ENCODE assay signal across 10 cellular contexts in genomic region chr1:8133657-8134430, GRCh38.
DNase-seq lines count a peak whose midpoint lies in the region; ATAC-seq and TF ChIP-seq lines count a peak whose summit lies in the region.
"Had no signal": no experiment of that assay in that cellular context is flagged by ENCODE, and none has a peak within 500 bp of the region (broad histone marks: within the 10 kb centered on the region; RNA-seq: fewer than 3 reads in every experiment).

No MANE protein-coding gene starts in this region.

- H3K27ac ChIP-seq in ascending aorta (peak overlapping the region; percentile 81 to 95), right atrium auricular region (peak overlapping the region; percentile 49 to 75)
- no peak overlapping the region for H3K27ac ChIP-seq in CD4-positive, alpha-beta memory T cell (ENCODE audit: low read depth, low read length)

- peaks cover 0 to 5% (median 0%) of the 10 kb centered on the region in 4 donors for H3K4me1 Mint-ChIP-seq in CD4-positive, alpha-beta memory T cell

- H3K36me3 Mint-ChIP-seq in CD4-positive, alpha-beta memory T cell: no peaks in the 10 kb centered on the region

- CTCF ChIA-PET in CD4-positive, alpha-beta memory T cell (lab: Charles Lee; ENCODE audit: partially characterized antibody): interaction anchor here (1.1 to 1.2 kb wide), 2 partner anchors 13 to 183 kb away, joined by 3 read pairs; no protein-coding TSS in a partner anchor

- H3K27me3 ChIP-seq in ascending aorta: no peaks in the 10 kb centered on the region
- no peaks in the 10 kb centered on the region for H3K27me3 ChIP-seq in right atrium auricular region
- peaks cover 5% of the 10 kb centered on the region for H3K27me3 ChIP-seq in CD4-positive, alpha-beta memory T cell (ENCODE audit: insufficient read depth, low read length)

- intact Hi-C loops in ascending aorta (cut with DNase I): loop anchor here (1.0 kb wide), 1 partner anchor 13 kb away; no protein-coding TSS in a partner anchor
- intact Hi-C loops in CD4-positive, alpha-beta memory T cell (cut with micrococcal nuclease): no loop called here

- no peak overlapping the region for H3K4me3 Mint-ChIP-seq in CD4-positive, alpha-beta memory T cell
- H3K4me3 Mint-ChIP-seq: neural crest cell had no signal

- POLR2A ChIA-PET in CD4-positive, alpha-beta memory T cell (lab: Charles Lee; ENCODE audit: partially characterized antibody): interaction anchor here (0.6 kb wide), 1 partner anchor 21 kb away, joined by 3 read pairs; no protein-coding TSS in a partner anchor

- no peaks in the 10 kb centered on the region for H3K9me3 Mint-ChIP-seq in CD4-positive, alpha-beta memory T cell
- H3K9me3 Mint-ChIP-seq: neural crest cell had no signal

- ATAC-seq in HG03039 (IDR thresholded peaks at IDR 0.05; ENCODE audit: unreplicated experiment): no peak

- H3K4me3 ChIP-seq in ascending aorta (peak overlapping the region in 1 of 2 donors; percentile 46), right atrium auricular region (no peak overlapping the region), skeletal muscle cell (ENCODE audit: low read depth, low read length) (no peak overlapping the region)
- H3K4me3 ChIP-seq in CD4-positive, alpha-beta memory T cell (ENCODE audit: low read length in 2 of 2): no peak overlapping the region

- H3K36me3 ChIP-seq in ascending aorta: no peaks in the 10 kb centered on the region
- H3K36me3 ChIP-seq in right atrium auricular region: no peaks in the 10 kb centered on the region
- H3K36me3 ChIP-seq in CD4-positive, alpha-beta memory T cell (ENCODE audit: insufficient read depth, low read length): no peaks in the 10 kb centered on the region

- TF ChIP-seq CTCF in ascending aorta (IDR thresholded peaks at IDR 0.05) (no peak), right atrium auricular region (IDR thresholded peaks at IDR 0.05) (no peak)

- peak; percentile 85 for DNase-seq in GM04503 (ENCODE audit: low read depth)
- peak in 1 of 2 donors; percentile 91 for DNase-seq in ascending aorta (ENCODE audit: low spot score in 2 of 2)
- peak; percentile 84 for DNase-seq in right atrium auricular region (ENCODE audit: low spot score)
- DNase-seq in skeletal muscle cell (ENCODE audit: low read depth): peak; percentile 94
- DNase-seq in HT-29 (ENCODE audit: low spot score): no peak
- DNase-seq in CD4-positive, alpha-beta memory T cell: no peak
- no peak for DNase-seq in activated CD4-positive, alpha-beta T cell treated with anti-CD3 and anti-CD28 coated beads for 4 hours
- DNase-seq: NCI-H748 treated with DMSO at 0.1 percent for 48 hours had no signal

- H3K4me1 ChIP-seq in ascending aorta (peaks cover 19 to 37% of the 10 kb centered on the region in 2 donors), right atrium auricular region (peaks cover 0 to 33% of the 10 kb centered on the region in 2 donors)
- H3K4me1 ChIP-seq in CD4-positive, alpha-beta memory T cell (ENCODE audit: insufficient read depth, low read length): no peaks in the 10 kb centered on the region

- no peaks in the 10 kb centered on the region for H3K9me3 ChIP-seq in ascending aorta
- no peaks in the 10 kb centered on the region for H3K9me3 ChIP-seq in right atrium auricular region
- no peaks in the 10 kb centered on the region for H3K9me3 ChIP-seq in CD4-positive, alpha-beta memory T cell (ENCODE audit: control insufficient read depth in 1 of 2, low read length in 2 of 2)

- peaks cover 3 to 12% of the 10 kb centered on the region in 2 donors for H3K27me3 Mint-ChIP-seq in CD4-positive, alpha-beta memory T cell

- no peak overlapping the region for H3K27ac Mint-ChIP-seq in CD4-positive, alpha-beta memory T cell

Comparison
In these comparisons a context has a peak if more than half of its experiments do, and no peak if none do; other contexts are left out.
1. DNase-seq: peak in GM04503 (single experiment), right atrium auricular region (single experiment) and skeletal muscle cell (single experiment); none in HT-29 (single experiment), CD4-positive, alpha-beta memory T cell (0 of 5) and activated CD4-positive, alpha-beta T cell treated with anti-CD3 and anti-CD28 coated beads for 4 hours (0 of 2).